In genomic region chr19:47229674-47230121, GRCh38 we compare ENCODE assay signal across 9 cellular contexts. TPM values are rescaled to one million over a fixed set of nuclear protein-coding genes. Genes with fewer than 3 reads are reported as not detected.
DNase-seq lines count a peak whose midpoint lies in the region; ATAC-seq, FAIRE-seq and TF ChIP-seq lines count a peak whose summit lies in the region.
"Had no signal": no experiment of that assay in that cellular context is flagged by ENCODE, and none has a peak within 500 bp of the region (broad histone marks: within the 10 kb centered on the region; RNA-seq: fewer than 3 reads in every experiment).

No MANE protein-coding gene starts in this region.

- H3K4me2 ChIP-seq in keratinocyte (ENCODE audit: control insufficient read depth, extremely low read depth, insufficient read depth, low read depth, low read length), result peak overlapping the region; percentile 100

- peak overlapping the region; percentile 36 for H2AFZ ChIP-seq in keratinocyte (ENCODE audit: control insufficient read depth, low read length)

- no peaks in the 10 kb centered on the region for H3K9me3 Mint-ChIP-seq in activated CD8-positive, alpha-beta T cell treated with anti-CD3 and anti-CD28 coated beads for 36 hours

- peaks cover 3% of the 10 kb centered on the region for H3K79me2 ChIP-seq in keratinocyte (ENCODE audit: control insufficient read depth, insufficient read depth, low read length)

- H3K4me3 Mint-ChIP-seq in activated CD8-positive, alpha-beta T cell treated with anti-CD3 and anti-CD28 coated beads for 36 hours, result no peak overlapping the region

- no peak overlapping the region for H3K27ac Mint-ChIP-seq in activated CD8-positive, alpha-beta T cell treated with anti-CD3 and anti-CD28 coated beads for 36 hours

- no peaks in the 10 kb centered on the region for H3K9me1 ChIP-seq in keratinocyte (ENCODE audit: control insufficient read depth, extremely low read depth, insufficient read depth, low read length)

- peak overlapping the region; percentile 90 for H3K9ac ChIP-seq in keratinocyte (ENCODE audit: control insufficient read depth, extremely low read depth, insufficient read depth, low read length)

- no peaks in the 10 kb centered on the region for H3K27me3 Mint-ChIP-seq in activated CD8-positive, alpha-beta T cell treated with anti-CD3 and anti-CD28 coated beads for 36 hours

- TF ChIP-seq POLR2A in vagina (IDR thresholded peaks at IDR 0.05), result no peak

- H3K4me3 ChIP-seq in heart right ventricle (peak overlapping the region in 9 of 10 donors; percentile 89 to 100 (median 97)), keratinocyte (ENCODE audit: control insufficient read depth in 2 of 3, extremely low read depth in 1 of 3, insufficient read depth in 2 of 3, low read depth in 1 of 3, low read length in 3 of 3) (peak overlapping the region; percentile 43 to 94 (median 90)), vagina (peak overlapping the region; percentile 85 to 95)

- intact Hi-C loops in heart right ventricle (cut with DNase I), result loop anchor here in 2 of 10 donors (2.0 to 10.0 kb wide), 2 partner anchors 13 to 215 kb away; partner anchors contain the start of gene NPAS1 (in 1 of the 2)
- intact Hi-C loops in cardiac septum (cut with DNase I), result loop anchor here (1.0 kb wide), 1 partner anchor 15 kb away; no protein-coding TSS in a partner anchor
- intact Hi-C loops in activated CD8-positive, alpha-beta T cell treated with anti-CD3 and anti-CD28 coated beads for 36 hours (cut with micrococcal nuclease), result loop anchor here (2.0 to 5.0 kb wide), 2 partner anchors 13 to 42 kb away; no protein-coding TSS in a partner anchor
- intact Hi-C loops in vagina (cut with DNase I), result no loop called here

- WGBS in heart right ventricle, 2 donors, result 4 to 14% methylated on average over 11 of the region's 11 CpGs

- H3K36me3 ChIP-seq in heart right ventricle, result peaks cover 0 to 8% (median 0%) of the 10 kb centered on the region in 9 donors
- H3K36me3 ChIP-seq in keratinocyte (ENCODE audit: control insufficient read depth in 2 of 2, extremely low read depth in 1 of 2, insufficient read depth in 2 of 2, low read length in 2 of 2), result no peaks in the 10 kb centered on the region
- H3K36me3 ChIP-seq in vagina, result no peaks in the 10 kb centered on the region

- dilution Hi-C loops in keratinocyte (cut with MboI; ENCODE audit: extremely low pct_ligation_motif_present, low sequenced_read_pairs), result no loop called here

- DNase-seq in heart right ventricle, result no peak
- DNase-seq in cardiac septum (ENCODE audit: low spot score), result no peak
- peak; percentile 48 for DNase-seq in activated CD8-positive, alpha-beta T cell treated with anti-CD3 and anti-CD28 coated beads for 36 hours
- DNase-seq in keratinocyte (ENCODE audit: low read depth, low spot score), result no peak
- no peak for DNase-seq in vagina (ENCODE audit: extremely low spot score in 2 of 2)
- DNase-seq in left lobe of liver (ENCODE audit: low spot score), result no peak
- DNase-seq in pons (ENCODE audit: low spot score), result no peak

- H3K27ac ChIP-seq in heart right ventricle, result peak overlapping the region in 9 of 10 donors; percentile 70 to 100 (median 85)
- peak overlapping the region; percentile 47 for H3K27ac ChIP-seq in keratinocyte (ENCODE audit: control insufficient read depth, insufficient read depth, low read length)
- peak overlapping the region; percentile 100 for H3K27ac ChIP-seq in vagina

- no peaks in the 10 kb centered on the region for H4K20me1 ChIP-seq in keratinocyte (ENCODE audit: control insufficient read depth, extremely low read depth, insufficient read depth, low read length)

- H3K4me1 ChIP-seq in heart right ventricle (peaks cover 11 to 66% (median 42%) of the 10 kb centered on the region in 9 donors), keratinocyte (ENCODE audit: control insufficient read depth, extremely low read depth, insufficient read depth, low read length) (peaks cover 54% of the 10 kb centered on the region), vagina (peaks cover 61% of the 10 kb centered on the region)

- ATAC-seq in heart right ventricle (no peak), left lobe of liver (no peak), GM21381 (IDR thresholded peaks at IDR 0.05; ENCODE audit: unreplicated experiment) (no peak)
- ATAC-seq in activated CD8-positive, alpha-beta T cell treated with anti-CD3 and anti-CD28 coated beads for 36 hours, result no peak

- H3K27me3 ChIP-seq in heart right ventricle, result no peaks in the 10 kb centered on the region
- H3K27me3 ChIP-seq in keratinocyte (ENCODE audit: control insufficient read depth, extremely low read depth, insufficient read depth, low read length), result peaks cover 5% of the 10 kb centered on the region
- H3K27me3 ChIP-seq in vagina, result no peaks in the 10 kb centered on the region

- peaks cover 10% of the 10 kb centered on the region for H3K36me3 Mint-ChIP-seq in activated CD8-positive, alpha-beta T cell treated with anti-CD3 and anti-CD28 coated beads for 36 hours (ENCODE audit: low read depth)

- H3K4me1 Mint-ChIP-seq in activated CD8-positive, alpha-beta T cell treated with anti-CD3 and anti-CD28 coated beads for 36 hours (ENCODE audit: low read depth), result peaks cover 24% of the 10 kb centered on the region

- H3K9me3 ChIP-seq in heart right ventricle (no peaks in the 10 kb centered on the region), keratinocyte (ENCODE audit: control insufficient read depth, low read depth, low read length) (no peaks in the 10 kb centered on the region), vagina (no peaks in the 10 kb centered on the region)

- CTCF ChIA-PET in activated CD8-positive, alpha-beta T cell treated with anti-CD3 and anti-CD28 coated beads for 36 hours (lab: Charles Lee), result interaction anchor here (0.9 to 1.0 kb wide), 2 partner anchors 15 to 17 kb away, joined by 3 to 5 read pairs; no protein-coding TSS in a partner anchor

- TF ChIP-seq CTCF in heart right ventricle (IDR thresholded peaks at IDR 0.05), result no peak
- no peak for TF ChIP-seq CTCF in activated CD8-positive, alpha-beta T cell treated with anti-CD3 and anti-CD28 coated beads for 36 hours (IDR thresholded peaks at IDR 0.05)
- TF ChIP-seq CTCF in keratinocyte (optimal IDR thresholded peaks at IDR 0.05 in 1 of 3, IDR thresholded peaks at IDR 0.05 in 1 of 3, conservative IDR thresholded peaks at IDR 0.05 in 1 of 3; ENCODE audit: extremely low read depth in 1 of 3, insufficient read depth in 2 of 3, low read length in 3 of 3), result no peak
- no peak for TF ChIP-seq CTCF in vagina (IDR thresholded peaks at IDR 0.05)

- FAIRE-seq in keratinocyte (lab: Jason Lieb, UNC), result no peak
- FAIRE-seq: endometrium had no signal

- POLR2A ChIA-PET in activated CD8-positive, alpha-beta T cell treated with anti-CD3 and anti-CD28 coated beads for 36 hours (lab: Charles Lee), result interaction anchor here (1.0 to 1.5 kb wide), 2 partner anchors 11 to 14 kb away, joined by 3 to 6 read pairs; no protein-coding TSS in a partner anchor

RNA-seq across cellular contexts. Expression of gene BBC3, which starts 1.3 kb away (rescaled TPM):
- total RNA-seq in heart right ventricle (1 to 10 TPM; 2.4 to 5.5 (median 3.5) TPM), cardiac septum (4.4 TPM), vagina (4.7 TPM), left lobe of liver (2.7 TPM)
- polyA plus RNA-seq in heart right ventricle (1 to 10 TPM; 4.1 to 6.0 TPM), keratinocyte (0.60 to 1.1 TPM (median 0.89 TPM) in 3 replicates)
- total RNA-seq in activated CD8-positive, alpha-beta T cell treated with anti-CD3 and anti-CD28 coated beads for 36 hours, result 10 to 100 TPM; 23.2 to 26.2 TPM
- 3.1 TPM for polyA plus RNA-seq in keratinocyte (2011; ENCODE audit: low read depth)
- 0.38 and 1.1 TPM in 2 replicates for polyA plus RNA-seq in keratinocyte (2011; cell fraction: cytosol; rRNA removed)
- polyA plus RNA-seq in keratinocyte (2011; cell fraction: nucleus; rRNA removed), result 1.1 and 1.8 TPM in 2 replicates
- polyA plus RNA-seq in keratinocyte (2012; ENCODE audit: low replicate concordance), result 1.6 and 5.3 TPM in 2 replicates
- polyA minus RNA-seq in keratinocyte, result 0.23 to 1.1 TPM (median 0.67 TPM) in 3 replicates
- polyA minus RNA-seq in keratinocyte (2011; cell fraction: cytosol; rRNA and poly(A)+ RNA removed), result 2.1 TPM
- 0.39 and 1.5 TPM in 2 replicates for polyA minus RNA-seq in keratinocyte (2011; cell fraction: nucleus; rRNA and poly(A)+ RNA removed)

RNA-seq across cellular contexts. Expression of gene CCDC9, which starts 26.6 kb away (rescaled TPM):
- 10 to 100 TPM; 14.2 to 28.7 (median 17.4) TPM for total RNA-seq in heart right ventricle
- polyA plus RNA-seq in heart right ventricle, result 10 to 100 TPM; 15.8 to 31.1 TPM
- 23.1 TPM for total RNA-seq in cardiac septum
- total RNA-seq in activated CD8-positive, alpha-beta T cell treated with anti-CD3 and anti-CD28 coated beads for 36 hours, result 10 to 100 TPM; 24.4 to 27.0 TPM
- polyA plus RNA-seq in keratinocyte, result 2.2 to 3.8 TPM (median 2.8 TPM) in 3 replicates
- 9.6 TPM for polyA plus RNA-seq in keratinocyte (2011; ENCODE audit: low read depth)
- 1.2 and 3.6 TPM in 2 replicates for polyA plus RNA-seq in keratinocyte (2011; cell fraction: cytosol; rRNA removed)
- polyA plus RNA-seq in keratinocyte (2011; cell fraction: nucleus; rRNA removed), result 7.6 and 10.5 TPM in 2 replicates
- 10.6 and 13.2 TPM in 2 replicates for polyA plus RNA-seq in keratinocyte (2012; ENCODE audit: low replicate concordance)
- polyA minus RNA-seq in keratinocyte, result 0.70 to 1.9 TPM (median 1.1 TPM) in 3 replicates
- 1.9 TPM for polyA minus RNA-seq in keratinocyte (2011; cell fraction: cytosol; rRNA and poly(A)+ RNA removed)
- polyA minus RNA-seq in keratinocyte (2011; cell fraction: nucleus; rRNA and poly(A)+ RNA removed), result 1.9 and 3.7 TPM in 2 replicates
- total RNA-seq in vagina, result 19.2 TPM
- 10.4 TPM for total RNA-seq in left lobe of liver

RNA-seq across cellular contexts. Expression of gene INAFM1, which starts 45.0 kb away (rescaled TPM):
- total RNA-seq in heart right ventricle (10 to 100 TPM in 8 of 10 donors, 1 to 10 TPM in 2; 9.2 to 14.2 (median 11.6) TPM), cardiac septum (18.0 TPM), vagina (18.9 TPM), left lobe of liver (5.6 TPM)
- polyA plus RNA-seq in heart right ventricle (10 to 100 TPM; 13.7 to 16.4 TPM), keratinocyte (0.35 to 0.68 TPM (median 0.50 TPM) in 3 replicates)
- total RNA-seq in activated CD8-positive, alpha-beta T cell treated with anti-CD3 and anti-CD28 coated beads for 36 hours, result 10 to 100 TPM; 11.4 to 12.7 TPM
- 0.64 TPM for polyA plus RNA-seq in keratinocyte (2011; ENCODE audit: low read depth)
- polyA plus RNA-seq in keratinocyte (2011; cell fraction: cytosol; rRNA removed), result 0.18 and 0.81 TPM in 2 replicates
- polyA plus RNA-seq in keratinocyte (2011; cell fraction: nucleus; rRNA removed), result 1.8 and 3.2 TPM in 2 replicates
- 3.8 and 4.7 TPM in 2 replicates for polyA plus RNA-seq in keratinocyte (2012; ENCODE audit: low replicate concordance)
- polyA minus RNA-seq in keratinocyte, result 1.8 TPM in 1 of 3 replicates, not detected in the others
- not detected for polyA minus RNA-seq in keratinocyte (2011; cell fraction: cytosol; rRNA and poly(A)+ RNA removed)
- polyA minus RNA-seq in keratinocyte (2011; cell fraction: nucleus; rRNA and poly(A)+ RNA removed), result 2.0 TPM in 1 of 2 replicates, not detected in the other

Comparison
In these comparisons a context has a peak if more than half of its experiments do, and no peak if none do; other contexts are left out.
1. H3K27ac ChIP-seq: peak in every context shown above with its lines; median percentile 100 in vagina; 85 in heart right ventricle; 47 in keratinocyte.